In genomic region chr6:1057490-1058135, GRCh38 we compare ENCODE assay signal across 30 cellular contexts.
"Had no signal": no experiment of that assay in that cellular context is flagged by ENCODE, and none has a peak within 500 bp of the region (broad histone marks: within the 10 kb centered on the region; RNA-seq: fewer than 3 reads in every experiment).

No MANE protein-coding gene starts in this region.

- H3K36me3 ChIP-seq: ascending aorta, cardiac muscle cell, colonic mucosa, sigmoid colon, uterus had no signal

- H3K4me3 ChIP-seq: ascending aorta, cardiac muscle cell, colonic mucosa, dorsolateral prefrontal cortex, sigmoid colon, uterus had no signal

- ATAC-seq: naive thymus-derived CD4-positive, alpha-beta T cell; stimulated activated effector memory CD8-positive, alpha-beta T cell treated with anti-CD3 and anti-CD28 coated beads, Interleukin-12 subunit alpha, Interleukin-12 subunit beta, amount 100 ng/mL, for 72 hours; T-helper 17 cell had no signal

- H3K36me3 Mint-ChIP-seq: activated naive CD4-positive, alpha-beta T cell treated with anti-CD3 and anti-CD28 coated beads, Interleukin-2, amount 10 ng/mL, durations not matched to agents 7 days and 5 days; activated naive CD8-positive, alpha-beta T cell treated with anti-CD3 and anti-CD28 coated beads, Interleukin-2, amount 10 ng/mL, durations not matched to agents 7 days and 5 days; brain; naive thymus-derived CD4-positive, alpha-beta T cell; stimulated activated effector memory CD8-positive, alpha-beta T cell treated with anti-CD3 and anti-CD28 coated beads, Interleukin-12 subunit alpha, Interleukin-12 subunit beta, amount 100 ng/mL, for 72 hours; type B pancreatic cell had no signal

- H3K4me1 Mint-ChIP-seq: activated CD4-positive, alpha-beta memory T cell treated with anti-CD3 and anti-CD28 coated beads, Interleukin-2, amount 10 ng/mL, durations not matched to agents 7 days and 5 days; activated CD4-positive, alpha-beta T cell treated with anti-CD3 and anti-CD28 coated beads, Interleukin-2, amount 10 ng/mL, durations not matched to agents 24 days and 14 days; activated naive CD4-positive, alpha-beta T cell treated with anti-CD3 and anti-CD28 coated beads, Interleukin-2, amount 10 ng/mL, durations not matched to agents 7 days and 5 days; activated naive CD8-positive, alpha-beta T cell treated with anti-CD3 and anti-CD28 coated beads, Interleukin-2, amount 10 ng/mL, durations not matched to agents 7 days and 5 days; brain; stimulated activated effector memory CD8-positive, alpha-beta T cell treated with anti-CD3 and anti-CD28 coated beads, Interleukin-12 subunit alpha, Interleukin-12 subunit beta, amount 100 ng/mL, for 72 hours had no signal

- H3K9me3 ChIP-seq: ascending aorta, colonic mucosa, sigmoid colon, uterus had no signal

- H3K9me3 Mint-ChIP-seq: activated CD4-positive, alpha-beta memory T cell treated with anti-CD3 and anti-CD28 coated beads, Interleukin-2, amount 10 ng/mL, durations not matched to agents 7 days and 5 days; activated CD4-positive, alpha-beta T cell treated with anti-CD3 and anti-CD28 coated beads, Interleukin-2, amount 10 ng/mL, durations not matched to agents 24 days and 14 days; activated naive CD4-positive, alpha-beta T cell treated with anti-CD3 and anti-CD28 coated beads, Interleukin-2, amount 10 ng/mL, durations not matched to agents 7 days and 5 days; activated naive CD8-positive, alpha-beta T cell treated with anti-CD3 and anti-CD28 coated beads, Interleukin-2, amount 10 ng/mL, durations not matched to agents 7 days and 5 days; activated T-cell treated with anti-CD3 and anti-CD28 coated beads, Interleukin-2, amount 50 U/mL, for 24 hours; brain; neural crest cell; stimulated activated effector memory CD8-positive, alpha-beta T cell treated with anti-CD3 and anti-CD28 coated beads, Interleukin-12 subunit alpha, Interleukin-12 subunit beta, amount 100 ng/mL, for 72 hours; stimulated activated naive CD8-positive, alpha-beta T cell treated with anti-CD3 and anti-CD28 coated beads, Interleukin-15, Interleukin-2, amounts not matched to agents 100 ng/mL and 50 ng/mL, for 24 hours had no signal

- H3K4me3 Mint-ChIP-seq: activated CD4-positive, alpha-beta memory T cell treated with anti-CD3 and anti-CD28 coated beads, Interleukin-2, amount 10 ng/mL, durations not matched to agents 7 days and 5 days; activated CD4-positive, alpha-beta T cell treated with anti-CD3 and anti-CD28 coated beads, Interleukin-2, amount 10 ng/mL, durations not matched to agents 24 days and 14 days; activated naive CD4-positive, alpha-beta T cell treated with anti-CD3 and anti-CD28 coated beads, Interleukin-2, amount 10 ng/mL, durations not matched to agents 7 days and 5 days; activated naive CD8-positive, alpha-beta T cell treated with anti-CD3 and anti-CD28 coated beads, Interleukin-2, amount 10 ng/mL, durations not matched to agents 7 days and 5 days; activated T-cell treated with anti-CD3 and anti-CD28 coated beads, Interleukin-2, amount 50 U/mL, for 24 hours; brain; naive thymus-derived CD4-positive, alpha-beta T cell; neural crest cell; stimulated activated effector memory CD8-positive, alpha-beta T cell treated with anti-CD3 and anti-CD28 coated beads, Interleukin-12 subunit alpha, Interleukin-12 subunit beta, amount 100 ng/mL, for 72 hours; stimulated activated naive CD8-positive, alpha-beta T cell treated with anti-CD3 and anti-CD28 coated beads, Interleukin-15, Interleukin-2, amounts not matched to agents 100 ng/mL and 50 ng/mL, for 24 hours; T-helper 17 cell; type B pancreatic cell had no signal

- DNase-seq: activated CD4-positive, alpha-beta memory T cell treated with anti-CD3 and anti-CD28 coated beads, Interleukin-2, amount 10 ng/mL, durations not matched to agents 7 days and 5 days; activated CD4-positive, alpha-beta T cell treated with anti-CD3 and anti-CD28 coated beads, Interleukin-2, amount 10 ng/mL, durations not matched to agents 24 days and 14 days; activated CD4-positive, CD25-positive, alpha-beta regulatory T cell treated with anti-CD3 and anti-CD28 coated beads, Interleukin-2, amount 50 U/mL, for 72 hours; activated CD8-positive, alpha-beta memory T cell treated with anti-CD3 and anti-CD28 coated beads, Interleukin-2, amount 50 U/mL, for 48 hours; activated gamma-delta T cell; activated naive CD4-positive, alpha-beta T cell treated with anti-CD3 and anti-CD28 coated beads, Interleukin-2, amount 10 ng/mL, durations not matched to agents 7 days and 5 days; activated naive CD8-positive, alpha-beta T cell treated with anti-CD3 and anti-CD28 coated beads, Interleukin-2, amount 10 ng/mL, durations not matched to agents 7 days and 5 days; activated T-cell treated with anti-CD3 and anti-CD28 coated beads, Interleukin-2, amount 50 U/mL, for 24 hours; cerebellar nuclear complex; colonic mucosa; dorsolateral prefrontal cortex; effector memory CD4-positive, alpha-beta T cell; erythroblast; head of caudate nucleus; hippocampal formation; midbrain; naive thymus-derived CD4-positive, alpha-beta T cell; sigmoid colon; small intestine; stimulated activated CD4-positive, alpha-beta T cell treated with anti-CD3 and anti-CD28 coated beads, Interleukin-4, amount 100 ng/mL, for 24 hours; T-helper 17 cell; T1000; uterus had no signal

- H3K27me3 ChIP-seq: ascending aorta, cardiac muscle cell, colonic mucosa, uterus had no signal

- FAIRE-seq: small intestine had no signal

- H3K27ac Mint-ChIP-seq: activated CD4-positive, alpha-beta memory T cell treated with anti-CD3 and anti-CD28 coated beads, Interleukin-2, amount 10 ng/mL, durations not matched to agents 7 days and 5 days; activated CD4-positive, alpha-beta T cell treated with anti-CD3 and anti-CD28 coated beads, Interleukin-2, amount 10 ng/mL, durations not matched to agents 24 days and 14 days; activated naive CD4-positive, alpha-beta T cell treated with anti-CD3 and anti-CD28 coated beads, Interleukin-2, amount 10 ng/mL, durations not matched to agents 7 days and 5 days; activated naive CD8-positive, alpha-beta T cell treated with anti-CD3 and anti-CD28 coated beads, Interleukin-2, amount 10 ng/mL, durations not matched to agents 7 days and 5 days; activated T-cell treated with anti-CD3 and anti-CD28 coated beads, Interleukin-2, amount 50 U/mL, for 24 hours; brain; naive thymus-derived CD4-positive, alpha-beta T cell; stimulated activated effector memory CD8-positive, alpha-beta T cell treated with anti-CD3 and anti-CD28 coated beads, Interleukin-12 subunit alpha, Interleukin-12 subunit beta, amount 100 ng/mL, for 72 hours; stimulated activated naive CD8-positive, alpha-beta T cell treated with anti-CD3 and anti-CD28 coated beads, Interleukin-15, Interleukin-2, amounts not matched to agents 100 ng/mL and 50 ng/mL, for 24 hours; T-helper 17 cell; type B pancreatic cell had no signal

- H3K27ac ChIP-seq: ascending aorta, cardiac muscle cell, colonic mucosa, dorsolateral prefrontal cortex, sigmoid colon, uterus had no signal

- H3K4me1 ChIP-seq: ascending aorta, colonic mucosa, sigmoid colon, uterus had no signal

- H3K27me3 Mint-ChIP-seq: type B pancreatic cell had no signal
